In genomic region chr20:61411743-61412142, GRCh38 we compare ENCODE assay signal across 37 cellular contexts.
"Had no signal": no experiment of that assay in that cellular context is flagged by ENCODE, and none has a peak within 500 bp of the region (broad histone marks: within the 10 kb centered on the region; RNA-seq: fewer than 3 reads in every experiment).

No MANE protein-coding gene starts in this region.

- H3K9me3 Mint-ChIP-seq: activated T-cell treated with anti-CD3 and anti-CD28 coated beads, Interleukin-2, amount 50 U/mL, for 4 hours had no signal

- H3K27me3 Mint-ChIP-seq: activated B cell treated with CpG ODN at 0.5 μM for 24 hours; activated CD4-positive, alpha-beta memory T cell treated with anti-CD3 and anti-CD28 coated beads for 36 hours; activated CD4-positive, alpha-beta T cell treated with anti-CD3 and anti-CD28 coated beads, Interleukin-2, amount 10 ng/mL, durations not matched to agents 24 days and 14 days; activated CD8-positive, alpha-beta T cell treated with anti-CD3 and anti-CD28 coated beads for 36 hours; activated naive CD8-positive, alpha-beta T cell treated with anti-CD3 and anti-CD28 coated beads for 36 hours had no signal

- H3K36me3 ChIP-seq: adrenal gland, brain microvascular endothelial cell, breast epithelium had no signal

- H3K27me3 ChIP-seq: adrenal gland, body of pancreas, brain microvascular endothelial cell, breast epithelium had no signal

- FAIRE-seq: astrocyte, TTC549 had no signal

- DNase-seq: activated B cell treated with CpG ODN at 0.5 μM for 24 hours; activated CD4-positive, alpha-beta memory T cell treated with anti-CD3 and anti-CD28 coated beads for 36 hours; activated CD4-positive, alpha-beta T cell treated with anti-CD3 and anti-CD28 coated beads for 4 hours; activated CD4-positive, alpha-beta T cell treated with anti-CD3 and anti-CD28 coated beads, Interleukin-2, amount 10 ng/mL, durations not matched to agents 24 days and 14 days; activated CD4-positive, alpha-beta T cell treated with anti-CD3 and anti-CD28 coated beads, Interleukin-2, amount 50 U/mL, for 1 hour; activated CD4-positive, alpha-beta T cell treated with anti-CD3 and anti-CD28 coated beads, Interleukin-2, amount 50 U/mL, for 4 hours; activated CD4-positive, CD25-positive, alpha-beta regulatory T cell treated with anti-CD3 and anti-CD28 coated beads, Interleukin-2, amount 50 U/mL, for 72 hours; activated CD8-positive, alpha-beta memory T cell treated with anti-CD3 and anti-CD28 coated beads, Interleukin-2, amount 50 U/mL, for 4 hours; activated CD8-positive, alpha-beta T cell treated with anti-CD3 and anti-CD28 coated beads for 36 hours; activated effector memory CD4-positive, alpha-beta T cell treated with anti-CD3 and anti-CD28 coated beads, Interleukin-2, amount 50 U/mL, for 16 hours; activated gamma-delta T cell treated with Interleukin-2 at 50 U/mL for 16 hours; activated naive CD4-positive, alpha-beta T cell; activated naive CD4-positive, alpha-beta T cell treated with anti-CD3 and anti-CD28 coated beads for 36 hours; activated naive CD4-positive, alpha-beta T cell treated with anti-CD3 and anti-CD28 coated beads, Interleukin-2, amount 50 U/mL, for 16 hours; activated naive CD8-positive, alpha-beta T cell treated with anti-CD3 and anti-CD28 coated beads for 36 hours; activated T-cell treated with anti-CD3 and anti-CD28 coated beads for 4 hours; activated T-cell treated with anti-CD3 and anti-CD28 coated beads, Interleukin-2, amount 50 U/mL, for 1 hour; activated T-cell treated with anti-CD3 and anti-CD28 coated beads, Interleukin-2, amount 50 U/mL, for 4 hours; activated T-cell treated with anti-CD3 and anti-CD28 coated beads, Interleukin-2, amount 50 U/mL, for 72 hours; adrenal gland; amniotic stem cell; aorta; body of pancreas; brain microvascular endothelial cell; central memory CD4-positive, alpha-beta T cell; T-helper 1 cell; T-helper 2 cell; T-helper 9 cell had no signal

- ATAC-seq: activated CD8-positive, alpha-beta T cell treated with anti-CD3 and anti-CD28 coated beads for 36 hours; activated naive CD4-positive, alpha-beta T cell treated with anti-CD3 and anti-CD28 coated beads, Interleukin-2, amount 50 U/mL, for 72 hours; activated T-cell treated with anti-CD3 and anti-CD28 coated beads, Interleukin-2, amount 50 U/mL, for 4 hours; activated T-cell treated with anti-CD3 and anti-CD28 coated beads, Interleukin-2, amount 50 U/mL, for 72 hours; activated T-helper 17 cell treated with anti-CD3 and anti-CD28 coated beads, Interleukin-2, amount 50 U/mL, for 72 hours; body of pancreas had no signal

- H3K9me3 ChIP-seq: adrenal gland, body of pancreas had no signal

- H3K4me3 ChIP-seq: adrenal gland, body of pancreas, breast epithelium had no signal

- H3K4me1 ChIP-seq: adrenal gland, body of pancreas, breast epithelium had no signal

- H3K4me1 Mint-ChIP-seq: activated B cell treated with CpG ODN at 0.5 μM for 24 hours; activated CD4-positive, alpha-beta T cell treated with anti-CD3 and anti-CD28 coated beads, Interleukin-2, amount 10 ng/mL, durations not matched to agents 24 days and 14 days; activated naive CD8-positive, alpha-beta T cell treated with anti-CD3 and anti-CD28 coated beads for 36 hours had no signal

- H3K27ac Mint-ChIP-seq: activated B cell treated with CpG ODN at 0.5 μM for 24 hours; activated CD4-positive, alpha-beta memory T cell treated with anti-CD3 and anti-CD28 coated beads for 36 hours; activated CD4-positive, alpha-beta T cell treated with anti-CD3 and anti-CD28 coated beads, Interleukin-2, amount 10 ng/mL, durations not matched to agents 24 days and 14 days; activated CD8-positive, alpha-beta T cell treated with anti-CD3 and anti-CD28 coated beads for 36 hours; activated naive CD4-positive, alpha-beta T cell treated with anti-CD3 and anti-CD28 coated beads for 36 hours; activated naive CD4-positive, alpha-beta T cell treated with anti-CD3 and anti-CD28 coated beads, Interleukin-2, amount 50 U/mL, for 72 hours; activated naive CD8-positive, alpha-beta T cell treated with anti-CD3 and anti-CD28 coated beads for 36 hours; activated T-cell treated with anti-CD3 and anti-CD28 coated beads, Interleukin-2, amount 50 U/mL, for 72 hours; activated T-helper 1 cell treated with anti-CD3 and anti-CD28 coated beads, Interleukin-12 subunit alpha, Interleukin-12 subunit beta, Interleukin-2, Interleukin-4 antibody, amounts not matched to agents 30 ng/mL and 10 ng/mL and 1 ng/mL, durations not matched to agents 14 hours and 24 hours and 36 hours; activated T-helper 17 cell treated with anti-CD3 and anti-CD28 coated beads, Interleukin-2, amount 50 U/mL, for 72 hours; T-helper 1 cell treated with Interleukin-12 subunit alpha and Interleukin-12 subunit beta and Interleukin-4 antibody, amounts not matched to agents 30 μg/mL and 1 μg/mL, for 36 hours; T-helper 2 cell treated with Interferon-gamma antibody and Interleukin-4, amounts not matched to agents 5 μg/mL and 100 μg/mL, for 36 hours had no signal

- H3K4me3 Mint-ChIP-seq: activated B cell treated with CpG ODN at 0.5 μM for 24 hours; activated CD4-positive, alpha-beta memory T cell treated with anti-CD3 and anti-CD28 coated beads for 36 hours; activated CD4-positive, alpha-beta T cell treated with anti-CD3 and anti-CD28 coated beads, Interleukin-2, amount 10 ng/mL, durations not matched to agents 24 days and 14 days; activated CD8-positive, alpha-beta T cell treated with anti-CD3 and anti-CD28 coated beads for 36 hours; activated naive CD4-positive, alpha-beta T cell treated with anti-CD3 and anti-CD28 coated beads for 36 hours; activated naive CD8-positive, alpha-beta T cell treated with anti-CD3 and anti-CD28 coated beads for 36 hours; activated T-cell treated with anti-CD3 and anti-CD28 coated beads, Interleukin-2, amount 50 U/mL, for 4 hours; activated T-cell treated with anti-CD3 and anti-CD28 coated beads, Interleukin-2, amount 50 U/mL, for 72 hours; activated T-helper 1 cell treated with anti-CD3 and anti-CD28 coated beads, Interleukin-12 subunit alpha, Interleukin-12 subunit beta, Interleukin-2, Interleukin-4 antibody, amounts not matched to agents 30 ng/mL and 10 ng/mL and 1 ng/mL, durations not matched to agents 14 hours and 24 hours and 36 hours; activated T-helper 17 cell treated with anti-CD3 and anti-CD28 coated beads, Interleukin-2, amount 50 U/mL, for 72 hours; T-helper 1 cell treated with Interleukin-12 subunit alpha and Interleukin-12 subunit beta and Interleukin-4 antibody, amounts not matched to agents 30 μg/mL and 1 μg/mL, for 36 hours; T-helper 2 cell treated with Interferon-gamma antibody and Interleukin-4, amounts not matched to agents 5 μg/mL and 100 μg/mL, for 36 hours had no signal

- H3K36me3 Mint-ChIP-seq: activated CD4-positive, alpha-beta memory T cell treated with anti-CD3 and anti-CD28 coated beads for 36 hours; activated naive CD8-positive, alpha-beta T cell treated with anti-CD3 and anti-CD28 coated beads for 36 hours had no signal

- H3K27ac ChIP-seq: adrenal gland, body of pancreas, brain microvascular endothelial cell, breast epithelium, VCaP had no signal
